Comparison of ENCODE assay signal across 8 cellular contexts in genomic region chr11:59668188-59668949, GRCh38. TPM values are rescaled to one million over a fixed set of nuclear protein-coding genes. Genes with fewer than 3 reads are reported as not detected.
DNase-seq lines count a peak whose midpoint lies in the region; ATAC-seq and TF ChIP-seq lines count a peak whose summit lies in the region.

No MANE protein-coding gene starts in this region.

- TF ChIP-seq CTCF in nephron progenitor cell (IDR thresholded peaks at IDR 0.05), result no peak
- peak in 1 of 7 experiments; percentile 11 for TF ChIP-seq CTCF in stomach (IDR thresholded peaks at IDR 0.05)

- peak overlapping the region; percentile 97 to 99 (median 98) for H3K27ac ChIP-seq in stomach

- no peak for TF ChIP-seq POLR2A in stomach (IDR thresholded peaks at IDR 0.05)

- peaks cover 25% of the 10 kb centered on the region for H3K4me1 Mint-ChIP-seq in nephron progenitor cell

- no peaks in the 10 kb centered on the region for H3K9me3 ChIP-seq in stomach

- intact Hi-C loops in stomach (cut with DNase I; ENCODE audit: low total_unique reads), result no loop called here

- H3K27me3 ChIP-seq in stomach, result no peaks in the 10 kb centered on the region

- H3K27me3 Mint-ChIP-seq in nephron progenitor cell (ENCODE audit: low read depth, poor library complexity), result peaks cover 4% of the 10 kb centered on the region

- peak overlapping the region; percentile 80 to 92 (median 90) for H3K4me3 ChIP-seq in stomach

- peak; percentile 13 for ATAC-seq in HG02798 (IDR thresholded peaks at IDR 0.05; ENCODE audit: poor library complexity, unreplicated experiment)

- peaks cover 19 to 60% (median 39%) of the 10 kb centered on the region in 4 donors for H3K4me1 ChIP-seq in stomach

- peak; percentile 51 for DNase-seq in NCI-H510A treated with DMSO at 0.1 percent for 48 hours (lab: John Stamatoyannopoulos, UW)
- DNase-seq in NCI-H510A (lab: John Stamatoyannopoulos, UW), result no peak
- DNase-seq in NCI-H460 (ENCODE audit: extremely low read depth, low read depth), result peak; percentile 6
- DNase-seq in activated T-cell treated with anti-CD3 and anti-CD28 coated beads for 48 hours (ENCODE audit: low read depth), result peak; percentile 63
- DNase-seq in fibroblast of gingiva (ENCODE audit: low read depth), result peak; percentile 24
- peak; percentile 78 for DNase-seq in nephron progenitor cell
- DNase-seq in stomach, result peak; percentile 31

- no peak for TF ChIP-seq EP300 in stomach (IDR thresholded peaks at IDR 0.05)

- WGBS in stomach, 5 donors, result 0 to 1% (median 1%) methylated on average over 16 to 39 of the region's 39 CpGs

- H3K36me3 ChIP-seq in stomach, result peaks cover 5 to 34% (median 33%) of the 10 kb centered on the region in 4 donors

- peak overlapping the region; percentile 92 for H3K4me3 Mint-ChIP-seq in nephron progenitor cell

- H3K36me3 Mint-ChIP-seq in nephron progenitor cell (ENCODE audit: low read depth), result peaks cover 28% of the 10 kb centered on the region

- peak overlapping the region; percentile 93 for H3K27ac Mint-ChIP-seq in nephron progenitor cell

- H3K9me3 Mint-ChIP-seq in nephron progenitor cell, result no peaks in the 10 kb centered on the region

RNA-seq across cellular contexts. Expression of gene PATL1, which starts 0.5 kb away (rescaled TPM):
- 22.4 and 23.4 TPM in 2 replicates for total RNA-seq in NCI-H460 (2014; rRNA removed; shearing (Covaris generic))
- polyA plus RNA-seq in NCI-H460 (2014; cell fraction: nucleus; rRNA removed), result 12.0 and 14.4 TPM in 2 replicates
- 10 to 100 TPM in 3 of 5 donors, 1 to 10 TPM in 2; 7.5 to 16.7 (median 10.7) TPM for total RNA-seq in stomach
- polyA plus RNA-seq in stomach, result 10 to 100 TPM in 1 of 3 donors, 1 to 10 TPM in 2; 8.0 to 15.9 (median 9.5) TPM

RNA-seq across cellular contexts. Expression of gene OR10V1, which starts 45.3 kb away (rescaled TPM):
- not detected in 2 replicates for total RNA-seq in NCI-H460 (2014; rRNA removed; shearing (Covaris generic))
- not detected in 2 replicates for polyA plus RNA-seq in NCI-H460 (2014; cell fraction: nucleus; rRNA removed)
- total RNA-seq in stomach, result not detected
- not detected for polyA plus RNA-seq in stomach

RNA-seq across cellular contexts. Expression of gene OSBP, which starts 52.8 kb away (rescaled TPM):
- total RNA-seq in NCI-H460 (2014; rRNA removed; shearing (Covaris generic)), result 21.4 and 21.7 TPM in 2 replicates
- polyA plus RNA-seq in NCI-H460 (2014; cell fraction: nucleus; rRNA removed), result 13.7 and 17.1 TPM in 2 replicates
- total RNA-seq in stomach, result 10 to 100 TPM; 27.2 to 67.9 (median 33.3) TPM
- polyA plus RNA-seq in stomach, result 10 to 100 TPM; 10.8 to 15.1 (median 14.2) TPM
